Comparison of ENCODE assay signal across 7 cellular contexts in genomic region chr7:129210989-129211312, GRCh38.
"Had no signal": no experiment of that assay in that cellular context is flagged by ENCODE, and none has a peak within 500 bp of the region (broad histone marks: within the 10 kb centered on the region; RNA-seq: fewer than 3 reads in every experiment).

No MANE protein-coding gene starts in this region.

- H3K27ac ChIP-seq: epithelial cell of prostate, hepatocyte, lower lobe of right lung, neutrophil, spleen, uterus, WERI-Rb-1 had no signal

- H3K4me3 ChIP-seq: hepatocyte, lower lobe of right lung, spleen, uterus had no signal

- H3K4me1 ChIP-seq: lower lobe of right lung, uterus had no signal

- H3K9me3 ChIP-seq: lower lobe of right lung, neutrophil, spleen, uterus had no signal

- H3K27me3 ChIP-seq: hepatocyte, neutrophil, spleen, uterus had no signal

- H3K36me3 ChIP-seq: lower lobe of right lung, neutrophil, spleen, uterus had no signal
